In genomic region chr12:120445911-120446909, GRCh38 we compare ENCODE assay signal across 8 cellular contexts. TPM values are rescaled to one million over a fixed set of nuclear protein-coding genes. Genes with fewer than 3 reads are reported as not detected.
DNase-seq lines count a peak whose midpoint lies in the region; ATAC-seq, FAIRE-seq and TF ChIP-seq lines count a peak whose summit lies in the region.

Gene GATC (plus strand): TSS chr12:120446444. CDS start chr12:120446481, 37 bp downstream.
Gene TRIAP1 (minus strand): TSS chr12:120446384. CDS start chr12:120446372, 12 bp downstream.

- H3K9me3 ChIP-seq in ascending aorta (no peaks in the 10 kb centered on the region), hepatocyte (ENCODE audit: low read depth) (no peaks in the 10 kb centered on the region)

- H3K27me3 ChIP-seq in ascending aorta (no peaks in the 10 kb centered on the region), hepatocyte (no peaks in the 10 kb centered on the region)

- H3K27ac ChIP-seq in ascending aorta (peak within 1 kb of the TSS; percentile 90 to 92), hepatocyte (peak within 1 kb of the TSS; percentile 97)

- H2AFZ ChIP-seq in hepatocyte: peak within 1 kb of the TSS; percentile 89

- peaks cover 86% of the 10 kb centered on the region for H3K79me2 ChIP-seq in hepatocyte

- H3K4me1 ChIP-seq in ascending aorta (peaks cover 3 to 8% of the 10 kb centered on the region in 2 donors), hepatocyte (ENCODE audit: insufficient read depth) (peaks cover 21% of the 10 kb centered on the region)

- no peaks in the 10 kb centered on the region for H3K9me2 ChIP-seq in hepatocyte (replicated peaks; ENCODE audit: insufficient read depth)

- H3K4me2 ChIP-seq in hepatocyte: peak within 1 kb of the TSS; percentile 94

- H3K4me3 ChIP-seq in ascending aorta: peak within 1 kb of the TSS; percentile 81 to 98
- H3K4me3 ChIP-seq in hepatocyte: peak within 1 kb of the TSS; percentile 87

- peak; percentile 91 for ATAC-seq in HG02885 (IDR thresholded peaks at IDR 0.05; ENCODE audit: poor library complexity, unreplicated experiment)

- TF ChIP-seq CTCF in ascending aorta (IDR thresholded peaks at IDR 0.05): no peak
- TF ChIP-seq CTCF in hepatocyte (IDR thresholded peaks at IDR 0.05; ENCODE audit: poor library complexity): no peak

- H3K36me3 ChIP-seq in ascending aorta (peaks cover 17 to 25% of the 10 kb centered on the region in 2 donors), hepatocyte (replicated peaks; ENCODE audit: insufficient read depth, low read depth) (peaks cover 4% of the 10 kb centered on the region)

- intact Hi-C loops in ascending aorta (cut with DNase I): loop anchor here (1.0 to 5.0 kb wide), 4 partner anchors 23 to 129 kb away; partner anchors contain the start of genes RNF10 and SRSF9

- FAIRE-seq in GM18507 (lab: Jason Lieb, UNC): peak; percentile 87

- WGBS in hepatocyte (ENCODE audit: low lambda C conversion rate, missing lambda C conversion rate): under 1% methylated on average over 62 of the region's 80 CpGs

- DNase-seq in GM18507 (ENCODE audit: extremely low spot score, insufficient read length, low read depth) (peak; percentile 71), NCI-H1694 (lab: John Stamatoyannopoulos, UW) (peak; percentile 52), T-helper 9 cell (peak; percentile 82), ascending aorta (ENCODE audit: low spot score in 2 of 2) (peak in 1 of 2 donors; percentile 89), hepatocyte (ENCODE audit: low spot score) (peak; percentile 91), retina (peak; percentile 99), epidermal melanocyte (ENCODE audit: insufficient read length, low spot score) (no peak)

- H4K20me1 ChIP-seq in hepatocyte (ENCODE audit: insufficient read depth, poor library complexity, severe bottlenecking): peaks cover 8% of the 10 kb centered on the region

RNA-seq across cellular contexts. Expression of gene GATC, which starts in this region (rescaled TPM):
- 6.2 TPM for total RNA-seq in ascending aorta
- total RNA-seq in hepatocyte: 35.0 and 36.2 TPM in 2 replicates
- 19.0 and 26.0 TPM in 2 replicates for polyA plus RNA-seq in hepatocyte

RNA-seq across cellular contexts. Expression of gene TRIAP1, which starts in this region (rescaled TPM):
- total RNA-seq in ascending aorta (12.1 TPM), hepatocyte (43.6 and 43.8 TPM in 2 replicates)
- 42.7 and 53.9 TPM in 2 replicates for polyA plus RNA-seq in hepatocyte
